1 cellular context compared by ENCODE assay signal in the genomic region with DNA sequence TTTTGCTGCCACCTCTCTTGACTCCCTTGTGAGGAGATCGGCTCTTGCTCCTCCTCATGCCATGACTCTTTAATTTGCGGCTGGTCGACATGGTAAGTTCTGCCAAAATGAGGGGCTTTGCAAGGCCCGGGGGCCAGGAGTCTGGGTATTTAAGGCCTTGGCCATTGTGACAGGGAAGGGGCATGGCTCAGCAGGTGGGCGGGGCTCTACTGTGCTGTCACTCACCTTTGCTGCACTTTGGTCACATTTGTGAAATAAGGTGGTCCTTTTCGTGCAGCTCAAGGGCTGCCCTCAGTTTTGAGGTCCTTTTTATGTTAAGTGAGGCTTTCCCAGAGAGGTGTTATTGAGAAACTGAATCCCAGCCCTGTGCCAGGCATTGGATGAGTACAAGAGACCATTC.
TF ChIP-seq lines count a peak whose summit lies in the region.

A gene with protein sequence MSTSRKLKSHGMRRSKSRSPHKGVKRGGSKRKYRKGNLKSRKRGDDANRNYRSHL (minus strand): TSS at position 121 of the 400 bp plus-strand sequence. CDS start 30 bp downstream, at position 91.

TF ChIP-seq in HepG2, 621 proteins besides CTCF, POLR2A, EP300 and RAD21:
- TF ChIP-seq, protein P1, sequence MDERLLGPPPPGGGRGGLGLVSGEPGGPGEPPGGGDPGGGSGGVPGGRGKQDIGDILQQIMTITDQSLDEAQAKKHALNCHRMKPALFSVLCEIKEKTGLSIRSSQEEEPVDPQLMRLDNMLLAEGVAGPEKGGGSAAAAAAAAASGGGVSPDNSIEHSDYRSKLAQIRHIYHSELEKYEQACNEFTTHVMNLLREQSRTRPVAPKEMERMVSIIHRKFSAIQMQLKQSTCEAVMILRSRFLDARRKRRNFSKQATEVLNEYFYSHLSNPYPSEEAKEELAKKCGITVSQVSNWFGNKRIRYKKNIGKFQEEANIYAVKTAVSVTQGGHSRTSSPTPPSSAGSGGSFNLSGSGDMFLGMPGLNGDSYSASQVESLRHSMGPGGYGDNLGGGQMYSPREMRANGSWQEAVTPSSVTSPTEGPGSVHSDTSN (CRISPR knock-in tag; IDR thresholded peaks at IDR 0.05), result peak; percentile 61; the same call in 1 of the 2 replicates
- TF ChIP-seq, protein P2, sequence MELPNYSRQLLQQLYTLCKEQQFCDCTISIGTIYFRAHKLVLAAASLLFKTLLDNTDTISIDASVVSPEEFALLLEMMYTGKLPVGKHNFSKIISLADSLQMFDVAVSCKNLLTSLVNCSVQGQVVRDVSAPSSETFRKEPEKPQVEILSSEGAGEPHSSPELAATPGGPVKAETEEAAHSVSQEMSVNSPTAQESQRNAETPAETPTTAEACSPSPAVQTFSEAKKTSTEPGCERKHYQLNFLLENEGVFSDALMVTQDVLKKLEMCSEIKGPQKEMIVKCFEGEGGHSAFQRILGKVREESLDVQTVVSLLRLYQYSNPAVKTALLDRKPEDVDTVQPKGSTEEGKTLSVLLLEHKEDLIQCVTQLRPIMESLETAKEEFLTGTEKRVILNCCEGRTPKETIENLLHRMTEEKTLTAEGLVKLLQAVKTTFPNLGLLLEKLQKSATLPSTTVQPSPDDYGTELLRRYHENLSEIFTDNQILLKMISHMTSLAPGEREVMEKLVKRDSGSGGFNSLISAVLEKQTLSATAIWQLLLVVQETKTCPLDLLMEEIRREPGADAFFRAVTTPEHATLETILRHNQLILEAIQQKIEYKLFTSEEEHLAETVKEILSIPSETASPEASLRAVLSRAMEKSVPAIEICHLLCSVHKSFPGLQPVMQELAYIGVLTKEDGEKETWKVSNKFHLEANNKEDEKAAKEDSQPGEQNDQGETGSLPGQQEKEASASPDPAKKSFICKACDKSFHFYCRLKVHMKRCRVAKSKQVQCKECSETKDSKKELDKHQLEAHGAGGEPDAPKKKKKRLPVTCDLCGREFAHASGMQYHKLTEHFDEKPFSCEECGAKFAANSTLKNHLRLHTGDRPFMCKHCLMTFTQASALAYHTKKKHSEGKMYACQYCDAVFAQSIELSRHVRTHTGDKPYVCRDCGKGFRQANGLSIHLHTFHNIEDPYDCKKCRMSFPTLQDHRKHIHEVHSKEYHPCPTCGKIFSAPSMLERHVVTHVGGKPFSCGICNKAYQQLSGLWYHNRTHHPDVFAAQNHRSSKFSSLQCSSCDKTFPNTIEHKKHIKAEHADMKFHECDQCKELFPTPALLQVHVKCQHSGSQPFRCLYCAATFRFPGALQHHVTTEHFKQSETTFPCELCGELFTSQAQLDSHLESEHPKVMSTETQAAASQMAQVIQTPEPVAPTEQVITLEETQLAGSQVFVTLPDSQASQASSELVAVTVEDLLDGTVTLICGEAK (IDR thresholded peaks at IDR 0.05), result no peak
- TF ChIP-seq, protein P2 (CRISPR knock-in tag; IDR thresholded peaks at IDR 0.05), result no peak
- TF ChIP-seq ZNF431 (CRISPR knock-in tag; IDR thresholded peaks at IDR 0.05; ENCODE audit: borderline replicate concordance, low read depth), result no peak
- TF ChIP-seq NFATC3 (CRISPR knock-in tag; IDR thresholded peaks at IDR 0.05), result no peak
- TF ChIP-seq, protein P3, sequence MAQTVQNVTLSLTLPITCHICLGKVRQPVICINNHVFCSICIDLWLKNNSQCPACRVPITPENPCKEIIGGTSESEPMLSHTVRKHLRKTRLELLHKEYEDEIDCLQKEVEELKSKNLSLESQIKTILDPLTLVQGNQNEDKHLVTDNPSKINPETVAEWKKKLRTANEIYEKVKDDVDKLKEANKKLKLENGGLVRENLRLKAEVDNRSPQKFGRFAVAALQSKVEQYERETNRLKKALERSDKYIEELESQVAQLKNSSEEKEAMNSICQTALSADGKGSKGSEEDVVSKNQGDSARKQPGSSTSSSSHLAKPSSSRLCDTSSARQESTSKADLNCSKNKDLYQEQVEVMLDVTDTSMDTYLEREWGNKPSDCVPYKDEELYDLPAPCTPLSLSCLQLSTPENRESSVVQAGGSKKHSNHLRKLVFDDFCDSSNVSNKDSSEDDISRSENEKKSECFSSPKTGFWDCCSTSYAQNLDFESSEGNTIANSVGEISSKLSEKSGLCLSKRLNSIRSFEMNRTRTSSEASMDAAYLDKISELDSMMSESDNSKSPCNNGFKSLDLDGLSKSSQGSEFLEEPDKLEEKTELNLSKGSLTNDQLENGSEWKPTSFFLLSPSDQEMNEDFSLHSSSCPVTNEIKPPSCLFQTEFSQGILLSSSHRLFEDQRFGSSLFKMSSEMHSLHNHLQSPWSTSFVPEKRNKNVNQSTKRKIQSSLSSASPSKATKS (CRISPR knock-in tag; IDR thresholded peaks at IDR 0.05), result no peak
- TF ChIP-seq NR2C2 (CRISPR knock-in tag; IDR thresholded peaks at IDR 0.05; ENCODE audit: borderline replicate concordance), result no peak
- TF ChIP-seq ZNF556 (CRISPR knock-in tag; IDR thresholded peaks at IDR 0.05; ENCODE audit: borderline replicate concordance), result no peak
